In genomic region chr10:413662-414071, GRCh38 we compare ENCODE assay signal across 19 cellular contexts.
"Had no signal": no experiment of that assay in that cellular context is flagged by ENCODE, and none has a peak within 500 bp of the region (broad histone marks: within the 10 kb centered on the region; RNA-seq: fewer than 3 reads in every experiment).

No MANE protein-coding gene starts in this region.

- H3K4me3 Mint-ChIP-seq: activated naive CD8-positive, alpha-beta T cell treated with anti-CD3 and anti-CD28 coated beads for 36 hours; central memory CD8-positive, alpha-beta T cell; memory B cell; stimulated activated naive CD8-positive, alpha-beta T cell treated with anti-CD3 and anti-CD28 coated beads, Interleukin-15, amount 100 ng/mL, for 72 hours; WTC11 had no signal

- H3K36me3 Mint-ChIP-seq: activated naive CD8-positive, alpha-beta T cell treated with anti-CD3 and anti-CD28 coated beads for 36 hours had no signal

- H3K9me3 Mint-ChIP-seq: activated naive CD8-positive, alpha-beta T cell treated with anti-CD3 and anti-CD28 coated beads for 36 hours; central memory CD8-positive, alpha-beta T cell; memory B cell; stimulated activated naive CD8-positive, alpha-beta T cell treated with anti-CD3 and anti-CD28 coated beads, Interleukin-15, amount 100 ng/mL, for 72 hours; WTC11 had no signal

- H3K27ac Mint-ChIP-seq: activated naive CD8-positive, alpha-beta T cell treated with anti-CD3 and anti-CD28 coated beads for 36 hours; memory B cell; WTC11 had no signal

- H3K4me1 Mint-ChIP-seq: activated naive CD8-positive, alpha-beta T cell treated with anti-CD3 and anti-CD28 coated beads for 36 hours; central memory CD8-positive, alpha-beta T cell had no signal

- DNase-seq: activated CD8-positive, alpha-beta memory T cell treated with anti-CD3 and anti-CD28 coated beads for 24 hours; activated CD8-positive, alpha-beta memory T cell treated with anti-CD3 and anti-CD28 coated beads, Interleukin-2, amount 50 U/mL, for 48 hours; activated naive CD4-positive, alpha-beta T cell treated with Interleukin-2 at 50 U/mL for 16 hours; activated naive CD8-positive, alpha-beta T cell treated with anti-CD3 and anti-CD28 coated beads for 36 hours; activated T-cell treated with anti-CD3 and anti-CD28 coated beads, Interleukin-2, amount 50 U/mL, for 48 hours; dorsolateral prefrontal cortex; esophagus squamous epithelium; heart left ventricle; pancreas; psoas muscle; stimulated activated CD4-positive, alpha-beta T cell treated with anti-CD3 and anti-CD28 coated beads, Interleukin-12 subunit alpha, Interleukin-12 subunit beta, amount 100 ng/mL, for 4 hours; stimulated activated CD4-positive, alpha-beta T cell treated with anti-CD3 and anti-CD28 coated beads, Interleukin-4, amount 100 ng/mL, for 4 hours; stimulated activated naive CD8-positive, alpha-beta T cell treated with anti-CD3 and anti-CD28 coated beads, Interleukin-15, amount 100 ng/mL, for 72 hours; T-helper 9 cell; tibial artery had no signal

- H3K27me3 Mint-ChIP-seq: activated naive CD8-positive, alpha-beta T cell treated with anti-CD3 and anti-CD28 coated beads for 36 hours; central memory CD8-positive, alpha-beta T cell; stimulated activated naive CD8-positive, alpha-beta T cell treated with anti-CD3 and anti-CD28 coated beads, Interleukin-15, amount 100 ng/mL, for 72 hours had no signal

- ATAC-seq: gastroesophageal sphincter; heart left ventricle; pancreas; psoas muscle; stimulated activated naive CD8-positive, alpha-beta T cell treated with anti-CD3 and anti-CD28 coated beads, Interleukin-15, amount 100 ng/mL, for 72 hours; WTC11 had no signal
